ENCODE assay signal across 6 cellular contexts in the genomic region with DNA sequence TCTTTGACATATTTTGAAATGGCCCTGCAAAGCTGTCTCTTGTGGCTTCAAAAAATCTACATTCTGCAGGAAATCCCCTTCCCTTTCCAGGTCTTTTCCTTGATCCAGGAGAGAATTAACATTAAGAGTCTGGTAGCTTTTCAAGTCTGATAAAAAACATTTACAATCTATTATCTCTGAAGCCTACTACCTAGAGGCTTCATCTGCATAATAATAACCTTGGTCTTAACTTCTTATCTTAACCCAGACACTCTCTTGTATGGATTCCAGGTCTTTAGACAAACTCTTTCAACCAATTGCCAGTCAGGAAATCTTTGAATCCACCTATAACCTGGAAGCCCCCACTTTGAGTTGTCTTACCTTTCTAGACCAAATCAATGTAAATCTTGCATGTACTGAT.
"Had no signal": no experiment of that assay in that cellular context is flagged by ENCODE, and none has a peak within 500 bp of the region (broad histone marks: within the 10 kb centered on the region; RNA-seq: fewer than 3 reads in every experiment).

No MANE protein-coding gene starts in this region.

- H3K4me3 ChIP-seq: K562 had no signal

- DNase-seq: GOT3, H7, HCEC 1CT, IMR-90, KG1 had no signal

- ATAC-seq: K562 had no signal
